In genomic region chr11:1694064-1694845, GRCh38 we compare ENCODE assay signal across 9 cellular contexts. TPM values are rescaled to one million over a fixed set of nuclear protein-coding genes. Genes with fewer than 3 reads are reported as not detected.
DNase-seq lines count a peak whose midpoint lies in the region; ATAC-seq and TF ChIP-seq lines count a peak whose summit lies in the region.
"Had no signal": no experiment of that assay in that cellular context is flagged by ENCODE, and none has a peak within 500 bp of the region (broad histone marks: within the 10 kb centered on the region; RNA-seq: fewer than 3 reads in every experiment).

No MANE protein-coding gene starts in this region.

- ATAC-seq in WTC11 = peak; percentile 86
- ATAC-seq in HG03039 (IDR thresholded peaks at IDR 0.05; ENCODE audit: unreplicated experiment) = no peak

- peaks cover 13% of the 10 kb centered on the region for H3K4me1 ChIP-seq in CD8-positive, alpha-beta memory T cell (ENCODE audit: insufficient read depth, low read length)
- H3K4me1 ChIP-seq in H9 (ENCODE audit: insufficient read depth, low read length) = no peaks in the 10 kb centered on the region
- peaks cover 14% of the 10 kb centered on the region for H3K4me1 ChIP-seq in mammary epithelial cell (ENCODE audit: insufficient read depth, low read length)

- H3K4me2 ChIP-seq in H9 (ENCODE audit: insufficient read depth, insufficient read length, low read length) = peak overlapping the region; percentile 42
- peak overlapping the region; percentile 87 for H3K4me2 ChIP-seq in mammary epithelial cell (ENCODE audit: insufficient read depth, low read depth, low read length)

- in situ Hi-C loops in mammary epithelial cell (cut with MboI; ENCODE audit: low sequenced_read_pairs in 2 of 2) = loop anchor here in 1 of 2 donors (25.0 kb wide), 1 partner anchor 468 kb away; the partner anchor contains the start of genes INS and TH

- no peaks in the 10 kb centered on the region for H3K9me3 Mint-ChIP-seq in CD8-positive, alpha-beta memory T cell
- H3K9me3 Mint-ChIP-seq in H9 (peaks cover 0 to 7% of the 10 kb centered on the region in 2 experiments; a peak in 2 of 5 replicates), WTC11 (peaks cover 14% of the 10 kb centered on the region)
- H3K9me3 Mint-ChIP-seq: activated naive CD4-positive, alpha-beta T cell treated with anti-CD3 and anti-CD28 coated beads, Interleukin-2, amount 50 U/mL, for 24 hours had no signal

- H3K4ac ChIP-seq in H9 (ENCODE audit: low read depth, low read length) = no peak overlapping the region

- BruUV-seq in mammary epithelial cell (replicated peaks; lab: Mats Ljungman, UMichigan) = no TSS peak

- no peak overlapping the region for H3K56ac ChIP-seq in H9 (ENCODE audit: insufficient read length, low read depth, low read length)

- H3K79me2 ChIP-seq in H9 (ENCODE audit: insufficient read depth, low read length) (no peaks in the 10 kb centered on the region), mammary epithelial cell (ENCODE audit: insufficient read depth, low read length) (no peaks in the 10 kb centered on the region)

- H3K23me2 ChIP-seq in H9 (ENCODE audit: insufficient read length, low read depth, low read length, poor library complexity, severe bottlenecking) = no peaks in the 10 kb centered on the region

- intact Hi-C loops in mammary epithelial cell (cut with micrococcal nuclease) = loop anchor here (1.0 kb wide), 1 partner anchor 138 kb away; no protein-coding TSS in a partner anchor

- no peak overlapping the region for H3T11ph ChIP-seq in H9 (ENCODE audit: low read length)

- H3K14ac ChIP-seq in H9 (ENCODE audit: insufficient read depth, low read length) = no peak overlapping the region

- H4K20me1 ChIP-seq in H9 (ENCODE audit: control insufficient read depth, insufficient read depth, insufficient read length) = no peaks in the 10 kb centered on the region
- H4K20me1 ChIP-seq in mammary epithelial cell (ENCODE audit: insufficient read depth, low read length) = no peaks in the 10 kb centered on the region

- H2BK5ac ChIP-seq in H9 (ENCODE audit: insufficient read length, low read length) = no peak overlapping the region

- H3K36me3 Mint-ChIP-seq in CD8-positive, alpha-beta memory T cell = peaks cover 0 to 5% (median 0%) of the 10 kb centered on the region in 3 donors
- H3K36me3 Mint-ChIP-seq in H9 (ENCODE audit: insufficient read depth in 1 of 3, low read depth in 3 of 3) (no peaks in the 10 kb centered on the region), WTC11 (no peaks in the 10 kb centered on the region)
- H3K36me3 Mint-ChIP-seq: activated naive CD4-positive, alpha-beta T cell treated with anti-CD3 and anti-CD28 coated beads, Interleukin-2, amount 50 U/mL, for 24 hours had no signal

- no peak overlapping the region for H4K91ac ChIP-seq in H9 (ENCODE audit: insufficient read length, low read depth, low read length)

- no peaks in the 10 kb centered on the region for H3K79me1 ChIP-seq in H9 (ENCODE audit: insufficient read depth, low read depth, low read length, poor library complexity, severe bottlenecking)

- no peak overlapping the region for H3K9ac ChIP-seq in H9 (ENCODE audit: extremely low read depth, insufficient read length, low read length)
- no peak overlapping the region for H3K9ac ChIP-seq in mammary epithelial cell (ENCODE audit: insufficient read depth, low read length)

- peaks cover 4 to 9% (median 7%) of the 10 kb centered on the region in 3 donors for H3K4me1 Mint-ChIP-seq in CD8-positive, alpha-beta memory T cell
- H3K4me1 Mint-ChIP-seq in H9 (peaks cover 10 to 16% of the 10 kb centered on the region in 2 experiments), WTC11 (peaks cover 3% of the 10 kb centered on the region)

- H3K27ac ChIP-seq in CD8-positive, alpha-beta memory T cell (ENCODE audit: low read depth, low read length) = no peak overlapping the region
- H3K27ac ChIP-seq in H9 (ENCODE audit: insufficient read length, low read depth, low read length) = no peak overlapping the region
- H3K27ac ChIP-seq in mammary epithelial cell (ENCODE audit: insufficient read depth, low read depth, low read length) = no peak overlapping the region
- peak overlapping the region in 8 of 21 experiments; percentile 8 to 76 (median 52) for H3K27ac ChIP-seq in skin epidermis

- H3K27me3 Mint-ChIP-seq in CD8-positive, alpha-beta memory T cell = peaks cover 17 to 43% of the 10 kb centered on the region in 2 donors
- H3K27me3 Mint-ChIP-seq in H9 (ENCODE audit: low read depth) (peaks cover 61% of the 10 kb centered on the region), WTC11 (ENCODE audit: low read depth) (peaks cover 22% of the 10 kb centered on the region)

- H3K18ac ChIP-seq in H9 (ENCODE audit: insufficient read length, low read depth, low read length) = peak overlapping the region; percentile 70

- POLR2A ChIA-PET in CD8-positive, alpha-beta memory T cell (lab: Charles Lee) = interaction anchor here (0.7 to 1.9 kb wide), 2 partner anchors 139 to 456 kb away, joined by 3 to 14 read pairs; no protein-coding TSS in a partner anchor
- POLR2A ChIA-PET in WTC11 (lab: Charles Lee) = interaction anchor here (0.6 to 0.9 kb wide), 3 partner anchors 46 to 248 kb away, joined by 3 to 6 read pairs (median 3); no protein-coding TSS in a partner anchor

- dilution Hi-C loops in mammary epithelial cell (cut with HindIII; ENCODE audit: low sequenced_read_pairs) = no loop called here

- CTCF ChIA-PET in CD8-positive, alpha-beta memory T cell (lab: Charles Lee) = interaction anchor here (0.6 to 6.4 kb wide), 70 partner anchors 8 to 611 kb away, joined by 3 to 286 read pairs (median 5); partner anchors contain the start of genes LSP1, SYT8, TNNI2 and TNNT3
- CTCF ChIA-PET in WTC11 (lab: Charles Lee) = interaction anchor here (0.6 to 5.5 kb wide), 81 partner anchors 11 to 749 kb away, joined by 3 to 271 read pairs (median 5); partner anchors contain the start of genes CTSD, IFITM10, KRTAP5-5 and LSP1
- CTCF ChIA-PET in mammary epithelial cell (lab: Charles Lee; ENCODE audit: low non-redundant PET) = interaction anchor here (0.6 to 1.6 kb wide), 8 partner anchors 42 to 458 kb away, joined by 3 to 38 read pairs (median 5); no protein-coding TSS in a partner anchor

- no CpG with 5 or more reads among the region's 45 CpGs for WGBS in H9 (ENCODE audit: extremely low coverage, insufficient read length, low lambda C conversion rate)
- WGBS in mammary epithelial cell (ENCODE audit: low coverage, missing lambda C conversion rate) = 76% methylated on average over 24 of the region's 45 CpGs

- no peaks in the 10 kb centered on the region for H3K36me3 ChIP-seq in CD8-positive, alpha-beta memory T cell (ENCODE audit: insufficient read depth, low read length)
- H3K36me3 ChIP-seq in mammary epithelial cell (ENCODE audit: insufficient read depth, low read length) = no peaks in the 10 kb centered on the region

- H2AFZ ChIP-seq in H9 (ENCODE audit: low read length) = no peak overlapping the region
- peak overlapping the region; percentile 100 for H2AFZ ChIP-seq in mammary epithelial cell (ENCODE audit: low read depth, low read length)

- H3K4me3 ChIP-seq in CD8-positive, alpha-beta memory T cell (ENCODE audit: low read length) = no peak overlapping the region
- H3K4me3 ChIP-seq in mammary epithelial cell (replicated peaks in 1 of 3; ENCODE audit: insufficient read depth in 1 of 3, low read depth in 2 of 3, low read length in 3 of 3) (peak overlapping the region in 2 of 3 experiments; percentile 49 to 54), skin epidermis (peak overlapping the region in 4 of 7 experiments; percentile 19 to 45 (median 24))

- TF ChIP-seq CTCF in H9 (conservative IDR thresholded peaks at IDR 0.05) = peak; percentile 97
- TF ChIP-seq CTCF in WTC11 (IDR thresholded peaks at IDR 0.05) = peak; percentile 93
- peak; percentile 72 to 92 for TF ChIP-seq CTCF in mammary epithelial cell (conservative IDR thresholded peaks at IDR 0.05 in 1 of 2, IDR thresholded peaks at IDR 0.05 in 1 of 2; ENCODE audit: extremely low read depth in 1 of 2, insufficient read depth in 1 of 2, low read depth in 1 of 2, low read length in 2 of 2)

- no peak overlapping the region for H2AK5ac ChIP-seq in H9 (ENCODE audit: insufficient read length, low read length)

- no peak overlapping the region for H2BK15ac ChIP-seq in H9 (ENCODE audit: low read depth, low read length)

- H3K27ac Mint-ChIP-seq in CD8-positive, alpha-beta memory T cell = peak overlapping the region in 1 of 8 donors; percentile 43
- no peak overlapping the region for H3K27ac Mint-ChIP-seq in H9
- no peak overlapping the region for H3K27ac Mint-ChIP-seq in WTC11
- H3K27ac Mint-ChIP-seq: activated naive CD4-positive, alpha-beta T cell treated with anti-CD3 and anti-CD28 coated beads, Interleukin-2, amount 50 U/mL, for 24 hours had no signal

- H3K27me3 ChIP-seq in CD8-positive, alpha-beta memory T cell (ENCODE audit: insufficient read depth, low read length, poor library complexity, severe bottlenecking) = peaks cover 4% of the 10 kb centered on the region
- H3K27me3 ChIP-seq in H9 (ENCODE audit: insufficient read depth, low read length) (no peaks in the 10 kb centered on the region; the same call in 1 of the 2 replicates), mammary epithelial cell (ENCODE audit: insufficient read depth, low read length) (peaks cover 8% of the 10 kb centered on the region)

- peak; percentile 63 to 82 (median 73) for DNase-seq in CD8-positive, alpha-beta memory T cell
- DNase-seq in H9 (peak; percentile 90), NCI-H2107 (lab: John Stamatoyannopoulos, UW) (peak; percentile 58), WTC11 (ENCODE audit: low spot score) (peak; percentile 92), mammary epithelial cell (peak; percentile 58), inferior parietal cortex (ENCODE audit: extremely low spot score) (peak; percentile 87)

- H3K23ac ChIP-seq in H9 (ENCODE audit: insufficient read length, low read depth, low read length) = no peak overlapping the region

- no peak overlapping the region for H4K8ac ChIP-seq in H9 (replicated peaks; ENCODE audit: insufficient read length, low read depth, low read length)

- H2BK120ac ChIP-seq in H9 (ENCODE audit: low read depth, low read length, poor library complexity, severe bottlenecking) = no peak overlapping the region

- no peak overlapping the region for H4K5ac ChIP-seq in H9 (ENCODE audit: insufficient read length, low read depth, low read length)

- H3K4me3 Mint-ChIP-seq in CD8-positive, alpha-beta memory T cell = no peak overlapping the region
- H3K4me3 Mint-ChIP-seq in H9 (no peak overlapping the region), WTC11 (peak overlapping the region; percentile 35; the same call in 1 of the 2 replicates)

- no peaks in the 10 kb centered on the region for H3K9me3 ChIP-seq in CD8-positive, alpha-beta memory T cell (ENCODE audit: low read length)
- no peaks in the 10 kb centered on the region for H3K9me3 ChIP-seq in H9 (ENCODE audit: control insufficient read depth, low read depth, low read length)
- H3K9me3 ChIP-seq in mammary epithelial cell (replicated peaks; ENCODE audit: insufficient read depth, low read length) = no peaks in the 10 kb centered on the region

- H2BK12ac ChIP-seq in H9 (ENCODE audit: insufficient read length, low read depth, low read length) = no peak overlapping the region

- H2BK20ac ChIP-seq in H9 (ENCODE audit: low read depth, low read length, poor library complexity, severe bottlenecking) = no peak overlapping the region

RNA-seq across cellular contexts. Expression of gene KRTAP5-6, which starts 2.7 kb away (rescaled TPM):
- total RNA-seq in CD8-positive, alpha-beta memory T cell = not detected
- not detected for polyA plus RNA-seq in CD8-positive, alpha-beta memory T cell
- total RNA-seq in H9 (2021) (not detected in 2 replicates), WTC11 (2021) (0.35 TPM in 1 of 3 replicates, not detected in the others), mammary epithelial cell (not detected)
- polyA plus RNA-seq in mammary epithelial cell = not detected
- polyA minus RNA-seq in mammary epithelial cell = not detected

RNA-seq across cellular contexts. Expression of gene IFITM10, which starts 56.1 kb away (rescaled TPM):
- under 1 TPM; 0.39 to 0.95 TPM for total RNA-seq in CD8-positive, alpha-beta memory T cell
- 0.10 TPM for polyA plus RNA-seq in CD8-positive, alpha-beta memory T cell
- total RNA-seq in H9 (2021) (0.59 and 0.77 TPM in 2 replicates), WTC11 (2021) (0.80 to 1.7 TPM (median 1.3 TPM) in 3 replicates), mammary epithelial cell (10 to 100 TPM; 10.2 to 32.3 TPM)
- 8.2 TPM for polyA plus RNA-seq in mammary epithelial cell
- 5.4 TPM for polyA minus RNA-seq in mammary epithelial cell
